23 cellular contexts compared by ENCODE assay signal in the genomic region with DNA sequence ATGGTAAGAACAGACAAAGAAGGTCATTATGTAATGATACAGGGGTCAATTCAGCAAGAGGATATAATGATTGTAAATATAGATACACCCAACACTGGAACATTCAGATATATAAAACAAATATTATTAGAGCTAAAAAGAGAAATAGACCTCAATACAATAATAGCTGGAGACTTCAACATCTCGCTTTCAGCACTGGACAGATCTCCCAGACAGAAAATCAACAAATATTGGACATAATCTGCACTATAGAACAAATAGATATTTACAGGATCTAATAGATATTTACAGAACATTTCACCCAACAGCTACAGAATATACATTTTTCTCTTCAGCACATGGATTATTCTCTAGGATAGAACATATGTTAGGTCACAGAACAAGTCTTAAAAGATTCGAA.
DNase-seq lines count a peak whose midpoint lies in the region; ATAC-seq, FAIRE-seq and TF ChIP-seq lines count a peak whose summit lies in the region.
"Had no signal": no experiment of that assay in that cellular context is flagged by ENCODE, and none has a peak within 500 bp of the region (broad histone marks: within the 10 kb centered on the region; RNA-seq: fewer than 3 reads in every experiment).

No MANE protein-coding gene starts in this region.

- H3K4me2 ChIP-seq in HepG2 (ENCODE audit: low read depth, low read length): no peak overlapping the region
- H3K4me2 ChIP-seq: BLaER1 treated with 17β-estradiol and CSF1 and Interleukin-3, amounts not matched to agents 10 nM and 100 nM had no signal

- H3K4me3 Mint-ChIP-seq in progenitor cell of endocrine pancreas (ENCODE audit: low read depth): no peak overlapping the region
- H3K4me3 Mint-ChIP-seq: B cell; CD8-positive, alpha-beta T cell; IgD-negative memory B cell had no signal

- intact Hi-C loops in HepG2 (cut with micrococcal nuclease; ENCODE audit: unreplicated experiment): no loop called here

- no peaks in the 10 kb centered on the region for H3K27me3 ChIP-seq in liver (ENCODE audit: control insufficient read depth in 4 of 4, insufficient read depth in 4 of 4, low read length in 3 of 4)
- H3K27me3 ChIP-seq in HepG2 (ENCODE audit: control insufficient read depth in 1 of 2, insufficient read depth in 2 of 2, low read length in 2 of 2): no peaks in the 10 kb centered on the region
- H3K27me3 ChIP-seq in adipocyte (replicated peaks; ENCODE audit: control insufficient read depth, insufficient read depth, low read length): no peaks in the 10 kb centered on the region
- H3K27me3 ChIP-seq: BLaER1 treated with 17β-estradiol and CSF1 and Interleukin-3, amounts not matched to agents 10 nM and 100 nM had no signal

- H3K9me3 ChIP-seq in liver (ENCODE audit: control insufficient read depth in 4 of 4, low read length in 3 of 4) (no peaks in the 10 kb centered on the region), HepG2 (ENCODE audit: low read length) (no peaks in the 10 kb centered on the region), HEK293 (ENCODE audit: control insufficient read depth, insufficient read depth, low read depth, low read length) (no peaks in the 10 kb centered on the region), adipocyte (ENCODE audit: control insufficient read depth, low read length) (no peaks in the 10 kb centered on the region)
- H3K9me3 ChIP-seq: BLaER1 treated with 17β-estradiol and CSF1 and Interleukin-3, amounts not matched to agents 10 nM and 100 nM had no signal

- no peaks in the 10 kb centered on the region for H3K79me2 ChIP-seq in HepG2 (ENCODE audit: insufficient read depth, low read length)

- WGBS in liver: 84% methylated on average over 2 of the region's 2 CpGs
- 3% methylated on average over 2 of the region's 2 CpGs for WGBS in HepG2 (ENCODE audit: low lambda C conversion rate)

- POLR2A ChIA-PET in HepG2 (lab: Yijun Ruan, JAX): no interaction called here
- POLR2A ChIA-PET in HEK293 (lab: Yijun Ruan, JAX): no interaction called here

- no peak overlapping the region for H3K27ac Mint-ChIP-seq in progenitor cell of endocrine pancreas
- H3K27ac Mint-ChIP-seq: B cell; CD8-positive, alpha-beta T cell; IgD-negative memory B cell had no signal

- DNase-seq in HepG2 (ENCODE audit: low spot score): no peak
- DNase-seq in adipocyte (ENCODE audit: low read depth): peak; percentile 30
- DNase-seq in iris pigment epithelial cell (ENCODE audit: low read depth): peak; percentile 8
- no peak for DNase-seq in progenitor cell of endocrine pancreas (ENCODE audit: low spot score, unreplicated experiment)
- no peak for DNase-seq in HT-29 (ENCODE audit: low spot score)
- DNase-seq: 8988T; Calu3; CD8-positive, alpha-beta T cell; DMS79 treated with DMSO at 0.1 percent for 48 hours; HCEC 1CT; Kasumi-1; KG1 had no signal

- ATAC-seq in HepG2 (no peak), HG03196 (IDR thresholded peaks at IDR 0.05; ENCODE audit: unreplicated experiment) (no peak)
- ATAC-seq: CD8-positive, alpha-beta T cell had no signal

- no peak overlapping the region for H3K9ac ChIP-seq in liver (ENCODE audit: low read depth in 1 of 2, low read length in 2 of 2)
- no peak overlapping the region for H3K9ac ChIP-seq in HepG2 (ENCODE audit: insufficient read depth, low read depth, low read length)
- H3K9ac ChIP-seq in adipocyte (ENCODE audit: low read length): no peak overlapping the region
- H3K9ac ChIP-seq: BLaER1 treated with 17β-estradiol and CSF1 and Interleukin-3, amounts not matched to agents 10 nM and 100 nM had no signal

- FAIRE-seq in HepG2 (lab: Jason Lieb, UNC): no peak
- FAIRE-seq: GM12892, GM18507, H54, HTR-8/SVneo had no signal

- CTCF ChIA-PET in HepG2 (lab: Yijun Ruan, JAX; ENCODE audit: low intra/inter-chr PET ratio, low total read pairs): no interaction called here
- CTCF ChIA-PET in HEK293 (lab: Yijun Ruan, JAX): interaction anchor here (0.9 kb wide), 1 partner anchor 581 kb away, joined by 3 read pairs; no protein-coding TSS in a partner anchor

- no TSS peak for BruUV-seq in HepG2 (replicated peaks; lab: Mats Ljungman, UMichigan)

- TF ChIP-seq EP300 in HepG2 (IDR thresholded peaks at IDR 0.05; ENCODE audit: low read depth in 2 of 2, low read length in 2 of 2) (no peak), HepG2 (CRISPR knock-in tag; IDR thresholded peaks at IDR 0.05; ENCODE audit: borderline replicate concordance) (no peak)

- in situ Hi-C loops in HepG2 (cut with HindIII; ENCODE audit: extremely low pct_ligation_motif_present, low pct_unique_long_range_greater_than_20kb): no loop called here

- H3K27ac ChIP-seq in liver (ENCODE audit: low read depth in 1 of 2, low read length in 2 of 2) (no peak overlapping the region), HepG2 (ENCODE audit: extremely low read length, insufficient read depth, low read length) (no peak overlapping the region), HEK293 (ENCODE audit: extremely low read depth, low read depth, low read length) (no peak overlapping the region)
- H3K27ac ChIP-seq: BLaER1 treated with 17β-estradiol and CSF1 and Interleukin-3, amounts not matched to agents 10 nM and 100 nM; HL-60 had no signal

- no peaks in the 10 kb centered on the region for H3K36me3 ChIP-seq in liver (ENCODE audit: control insufficient read depth in 4 of 4, insufficient read depth in 3 of 4, low read depth in 1 of 4, low read length in 3 of 4)
- no peaks in the 10 kb centered on the region for H3K36me3 ChIP-seq in HepG2 (replicated peaks in 1 of 2; ENCODE audit: control insufficient read depth in 1 of 2, insufficient read depth in 2 of 2, low read length in 2 of 2)
- no peaks in the 10 kb centered on the region for H3K36me3 ChIP-seq in HEK293 (ENCODE audit: control insufficient read depth in 2 of 2, insufficient read depth in 1 of 2, low read length in 2 of 2)
- H3K36me3 ChIP-seq in adipocyte (ENCODE audit: control insufficient read depth, insufficient read depth, low read length, severe bottlenecking): no peaks in the 10 kb centered on the region
- H3K36me3 ChIP-seq: BLaER1 treated with 17β-estradiol and CSF1 and Interleukin-3, amounts not matched to agents 10 nM and 100 nM had no signal

- no peaks in the 10 kb centered on the region for H3K36me3 Mint-ChIP-seq in progenitor cell of endocrine pancreas (ENCODE audit: insufficient read depth)
- H3K36me3 Mint-ChIP-seq: CD8-positive, alpha-beta T cell had no signal

- TF ChIP-seq CTCF in liver (IDR thresholded peaks at IDR 0.05; ENCODE audit: low read depth, low read length, missing input control): no peak
- no peak for TF ChIP-seq CTCF in HepG2 (CRISPR knock-in tag; IDR thresholded peaks at IDR 0.05)
- TF ChIP-seq CTCF in HEK293 (tag by site-specific recombination; IDR thresholded peaks at IDR 0.05): no peak
- no peak for TF ChIP-seq CTCF in progenitor cell of endocrine pancreas (IDR thresholded peaks at IDR 0.05; ENCODE audit: unreplicated experiment)

- no peak overlapping the region for H2AFZ ChIP-seq in HepG2 (ENCODE audit: low read length)

- no peak overlapping the region for H3K4me3 ChIP-seq in liver (ENCODE audit: low read depth in 1 of 3, low read length in 3 of 3)
- H3K4me3 ChIP-seq in HepG2 (replicated peaks in 1 of 3; ENCODE audit: insufficient read depth in 1 of 3, low read depth in 2 of 3, low read length in 3 of 3): no peak overlapping the region
- no peak overlapping the region for H3K4me3 ChIP-seq in HEK293 (ENCODE audit: low read depth, low read length)
- H3K4me3 ChIP-seq in adipocyte (ENCODE audit: low read length): no peak overlapping the region
- H3K4me3 ChIP-seq: BLaER1 treated with 17β-estradiol and CSF1 and Interleukin-3, amounts not matched to agents 10 nM and 100 nM had no signal

- peaks cover 8% of the 10 kb centered on the region for H3K9me3 Mint-ChIP-seq in progenitor cell of endocrine pancreas (ENCODE audit: low read depth)
- H3K9me3 Mint-ChIP-seq: IgD-negative memory B cell had no signal

- H3K4me1 Mint-ChIP-seq in progenitor cell of endocrine pancreas (ENCODE audit: low read depth): peaks cover 4% of the 10 kb centered on the region
- H3K4me1 Mint-ChIP-seq: B cell, IgD-negative memory B cell had no signal

- H4K20me1 ChIP-seq in HepG2 (ENCODE audit: insufficient read depth, low read length): no peaks in the 10 kb centered on the region
- H4K20me1 ChIP-seq: BLaER1 treated with 17β-estradiol and CSF1 and Interleukin-3, amounts not matched to agents 10 nM and 100 nM had no signal

- H3K27me3 Mint-ChIP-seq in progenitor cell of endocrine pancreas: no peaks in the 10 kb centered on the region
- H3K27me3 Mint-ChIP-seq: IgD-negative memory B cell had no signal

- H3K4me1 ChIP-seq in liver (ENCODE audit: control insufficient read depth in 4 of 4, insufficient read depth in 4 of 4, low read length in 3 of 4) (no peaks in the 10 kb centered on the region), HepG2 (ENCODE audit: insufficient read depth, low read length) (no peaks in the 10 kb centered on the region), HEK293 (ENCODE audit: control insufficient read depth, insufficient read depth, low read length) (no peaks in the 10 kb centered on the region), adipocyte (ENCODE audit: control insufficient read depth, insufficient read depth, low read length) (no peaks in the 10 kb centered on the region)
- H3K4me1 ChIP-seq: BLaER1 treated with 17β-estradiol and CSF1 and Interleukin-3, amounts not matched to agents 10 nM and 100 nM had no signal

- TF ChIP-seq POLR2A in HepG2 (IDR thresholded peaks at IDR 0.05; ENCODE audit: insufficient read depth in 1 of 2, low read depth in 2 of 2, low read length in 2 of 2): no peak

- TF ChIP-seq RAD21 in liver (IDR thresholded peaks at IDR 0.05) (no peak), HepG2 (CRISPR knock-in tag; IDR thresholded peaks at IDR 0.05) (no peak)

TF ChIP-seq in liver, 16 proteins besides CTCF, POLR2A, EP300 and RAD21 (continues in another document):
- no peak for TF ChIP-seq HNF4G (IDR thresholded peaks at IDR 0.05)

TF ChIP-seq in HepG2, 621 proteins besides CTCF, POLR2A, EP300 and RAD21 (continues in another document):
- TF ChIP-seq ATF7 (IDR thresholded peaks at IDR 0.05) (no peak), ATF7 (CRISPR knock-in tag; IDR thresholded peaks at IDR 0.05) (no peak)

Comparison
In these comparisons a context has a peak if more than half of its experiments do, and no peak if none do; other contexts are left out.
1. DNase-seq: peak in adipocyte (single experiment) and iris pigment epithelial cell (single experiment); none in HepG2 (single experiment), progenitor cell of endocrine pancreas (single experiment) and HT-29 (single experiment).